In genomic region chr3:197371521-197372075, GRCh38 we compare ENCODE assay signal across 12 cellular contexts.
DNase-seq lines count a peak whose midpoint lies in the region; ATAC-seq and TF ChIP-seq lines count a peak whose summit lies in the region.
"Had no signal": no experiment of that assay in that cellular context is flagged by ENCODE, and none has a peak within 500 bp of the region (broad histone marks: within the 10 kb centered on the region; RNA-seq: fewer than 3 reads in every experiment).

No MANE protein-coding gene starts in this region.

- H3K9ac ChIP-seq in PC-3 (ENCODE audit: low read length): peak overlapping the region; percentile 55

- TF ChIP-seq CTCF in PC-3 (conservative IDR thresholded peaks at IDR 0.05; ENCODE audit: low read depth, low read length) (no peak), BE2C (IDR thresholded peaks at IDR 0.05; ENCODE audit: low read depth, low read length) (no peak)

- H3K4me1 Mint-ChIP-seq in immature natural killer cell: no peaks in the 10 kb centered on the region

- H3K4me3 Mint-ChIP-seq in immature natural killer cell: no peak overlapping the region
- H3K4me3 Mint-ChIP-seq: activated T-helper 1 cell treated with anti-CD3 and anti-CD28 coated beads, Interleukin-12 subunit alpha, Interleukin-12 subunit beta, Interleukin-2, Interleukin-4 antibody, amounts not matched to agents 30 ng/mL and 10 ng/mL and 1 ng/mL, durations not matched to agents 14 hours and 24 hours and 36 hours had no signal

- H3K36me3 ChIP-seq in ACC112 (ENCODE audit: insufficient read depth, low read length) (no peaks in the 10 kb centered on the region), PC-3 (ENCODE audit: low read depth, low read length) (no peaks in the 10 kb centered on the region), BE2C (no peaks in the 10 kb centered on the region)
- H3K36me3 ChIP-seq: cardiac muscle cell had no signal

- no peaks in the 10 kb centered on the region for H3K9me3 Mint-ChIP-seq in immature natural killer cell
- H3K9me3 Mint-ChIP-seq: activated T-helper 1 cell treated with anti-CD3 and anti-CD28 coated beads, Interleukin-12 subunit alpha, Interleukin-12 subunit beta, Interleukin-2, Interleukin-4 antibody, amounts not matched to agents 30 ng/mL and 10 ng/mL and 1 ng/mL, durations not matched to agents 14 hours and 24 hours and 36 hours had no signal

- no peaks in the 10 kb centered on the region for H3K79me2 ChIP-seq in ACC112 (ENCODE audit: control insufficient read depth, insufficient read depth, low read length, unreplicated experiment)
- H3K79me2 ChIP-seq in PC-3 (ENCODE audit: low read length): no peaks in the 10 kb centered on the region

- no peaks in the 10 kb centered on the region for H3K36me3 Mint-ChIP-seq in immature natural killer cell

- H3K27ac Mint-ChIP-seq in immature natural killer cell: no peak overlapping the region
- H3K27ac Mint-ChIP-seq: activated T-helper 1 cell treated with anti-CD3 and anti-CD28 coated beads, Interleukin-12 subunit alpha, Interleukin-12 subunit beta, Interleukin-2, Interleukin-4 antibody, amounts not matched to agents 30 ng/mL and 10 ng/mL and 1 ng/mL, durations not matched to agents 14 hours and 24 hours and 36 hours had no signal

- no peaks in the 10 kb centered on the region for H3K9me3 ChIP-seq in PC-3 (ENCODE audit: low read length)
- no peaks in the 10 kb centered on the region for H3K9me3 ChIP-seq in BE2C
- H3K9me3 ChIP-seq: mucosa of descending colon had no signal

- DNase-seq in NCI-H128 (lab: John Stamatoyannopoulos, UW; ENCODE audit: unreplicated experiment): peak; percentile 75
- DNase-seq in PC-3: no peak
- peak; percentile 57 for DNase-seq in left kidney (ENCODE audit: low read depth, low spot score)
- DNase-seq in BE2C: no peak
- no peak for DNase-seq in immature natural killer cell
- DNase-seq: stimulated activated CD4-positive, alpha-beta T cell treated with anti-CD3 and anti-CD28 coated beads, Interleukin-12 subunit alpha, Interleukin-12 subunit beta, amount 100 ng/mL, for 4 hours had no signal

- intact Hi-C loops in PC-3 (cut with micrococcal nuclease): loop anchor here (1.0 to 5.0 kb wide), 2 partner anchors 73 to 131 kb away; partner anchors contain the start of gene DLG1

- H3K27me3 Mint-ChIP-seq in immature natural killer cell (ENCODE audit: low read depth in 3 of 3): peaks cover 0 to 17% (median 4%) of the 10 kb centered on the region in 3 donors

- no peaks in the 10 kb centered on the region for H4K20me1 ChIP-seq in PC-3 (ENCODE audit: low read length)

- no peaks in the 10 kb centered on the region for H3K27me3 ChIP-seq in ACC112 (ENCODE audit: insufficient read depth, low read length)
- H3K27me3 ChIP-seq in PC-3 (ENCODE audit: low read length): no peaks in the 10 kb centered on the region
- H3K27me3 ChIP-seq in BE2C: no peaks in the 10 kb centered on the region
- H3K27me3 ChIP-seq: cardiac muscle cell had no signal

- H3K9me2 ChIP-seq in PC-3 (replicated peaks; ENCODE audit: low read length): no peaks in the 10 kb centered on the region

- H3K27ac ChIP-seq in ACC112 (ENCODE audit: low read depth, low read length) (no peak overlapping the region; the same call in 1 of the 2 replicates), PC-3 (ENCODE audit: low read length) (peak overlapping the region; percentile 90)
- H3K27ac ChIP-seq: cardiac muscle cell had no signal

- peaks cover 6% of the 10 kb centered on the region for H3F3A ChIP-seq in PC-3 (ENCODE audit: low read length, unreplicated experiment)

- CTCF ChIA-PET in PC-3 (lab: Charles Lee): interaction anchor here (1.1 kb wide), 1 partner anchor 23 kb away, joined by 3 read pairs; no protein-coding TSS in a partner anchor

- ATAC-seq in PC-3 (no peak), GM18870 (IDR thresholded peaks at IDR 0.05; ENCODE audit: unreplicated experiment) (no peak), GM21526 (IDR thresholded peaks at IDR 0.05; ENCODE audit: low FRiP score, unreplicated experiment) (no peak)

- peak overlapping the region; percentile 13 for H2AFZ ChIP-seq in ACC112 (ENCODE audit: low read length, unreplicated experiment)
- H2AFZ ChIP-seq in PC-3 (ENCODE audit: low read length): no peak overlapping the region

- TSS peak; percentile 83 for BruUV-seq in PC-3 (replicated peaks; lab: Mats Ljungman, UMichigan)

- H3K4me3 ChIP-seq in ACC112 (ENCODE audit: low read depth, low read length) (no peak overlapping the region), PC-3 (ENCODE audit: low read length) (no peak overlapping the region), BE2C (ENCODE audit: low read depth, low read length) (no peak overlapping the region)
- H3K4me3 ChIP-seq: cardiac muscle cell, mucosa of descending colon had no signal

- H3K4me1 ChIP-seq in ACC112 (ENCODE audit: control insufficient read depth, insufficient read depth, low read length, unreplicated experiment) (peaks cover 23% of the 10 kb centered on the region), PC-3 (ENCODE audit: insufficient read depth, low read length) (peaks cover 56% of the 10 kb centered on the region), BE2C (peaks cover 10% of the 10 kb centered on the region)

- peak overlapping the region; percentile 72 for H3K4me2 ChIP-seq in PC-3 (ENCODE audit: low read length)

- POLR2A ChIA-PET in PC-3 (lab: Charles Lee; ENCODE audit: unreplicated experiment): interaction anchor here (0.6 to 1.0 kb wide), 2 partner anchors 51 to 62 kb away, joined by 3 to 7 read pairs; no protein-coding TSS in a partner anchor

Comparison
In these comparisons a context has a peak if more than half of its experiments do, and no peak if none do; other contexts are left out.
1. DNase-seq: peak in NCI-H128 (single experiment) and left kidney (single experiment); none in PC-3 (single experiment), BE2C (single experiment) and immature natural killer cell (0 of 3).